In genomic region chr12:40226652-40227051, GRCh38 we compare ENCODE assay signal across 8 cellular contexts.
DNase-seq lines count a peak whose midpoint lies in the region; ATAC-seq and TF ChIP-seq lines count a peak whose summit lies in the region.

No MANE protein-coding gene starts in this region.

- no peak for TF ChIP-seq CTCF in brain microvascular endothelial cell (IDR thresholded peaks at IDR 0.05; ENCODE audit: low read depth, low read length, missing control alignments)

- in situ Hi-C loops in brain microvascular endothelial cell (cut with HindIII; ENCODE audit: low pct_ligation_motif_present, low sequenced_read_pairs), result no loop called here

- H3K27ac ChIP-seq in brain microvascular endothelial cell (no peak overlapping the region), muscle layer of colon (ENCODE audit: low read depth, low read length) (peak overlapping the region; percentile 74)

- DNase-seq in C1 segment of cervical spinal cord (lab: John Stamatoyannopoulos, UW) (peak in 8 of 14 donors; percentile 1 to 25 (median 8)), brain microvascular endothelial cell (peak; percentile 61), DMS53 (lab: John Stamatoyannopoulos, UW) (no peak), NCI-H1417 (lab: John Stamatoyannopoulos, UW) (no peak), T-helper 2 cell (no peak)

- H3K36me3 ChIP-seq in brain microvascular endothelial cell (replicated peaks) (no peaks in the 10 kb centered on the region), muscle layer of colon (ENCODE audit: insufficient read depth, low read length) (no peaks in the 10 kb centered on the region)

- H3K27me3 ChIP-seq in brain microvascular endothelial cell (replicated peaks) (no peaks in the 10 kb centered on the region), muscle layer of colon (ENCODE audit: control insufficient read depth in 1 of 2, insufficient read depth in 2 of 2, low read length in 2 of 2) (no peaks in the 10 kb centered on the region)

- no peaks in the 10 kb centered on the region for H3K9me3 ChIP-seq in muscle layer of colon (ENCODE audit: low read length)

- no peak overlapping the region for H3K9ac ChIP-seq in muscle layer of colon (ENCODE audit: low read length)

- H3K4me3 ChIP-seq in brain microvascular endothelial cell (ENCODE audit: low read depth, low read length) (no peak overlapping the region), muscle layer of colon (ENCODE audit: low read depth in 1 of 2, low read length in 2 of 2) (peak overlapping the region in 1 of 2 donors; percentile 96)

- ATAC-seq in HG03175 (IDR thresholded peaks at IDR 0.05; ENCODE audit: unreplicated experiment), result peak; percentile 21
- no peak for ATAC-seq in GM21786 (IDR thresholded peaks at IDR 0.05; ENCODE audit: unreplicated experiment)

- H3K4me1 ChIP-seq in muscle layer of colon (ENCODE audit: insufficient read depth, low read length), result peaks cover 12% of the 10 kb centered on the region

Comparison
In these comparisons a context has a peak if more than half of its experiments do, and no peak if none do; other contexts are left out.
1. DNase-seq: peak in C1 segment of cervical spinal cord (8 of 14) and brain microvascular endothelial cell (single experiment); none in DMS53 (single experiment), NCI-H1417 (0 of 3) and T-helper 2 cell (0 of 5).